Comparison of ENCODE assay signal across 23 cellular contexts in the genomic region with DNA sequence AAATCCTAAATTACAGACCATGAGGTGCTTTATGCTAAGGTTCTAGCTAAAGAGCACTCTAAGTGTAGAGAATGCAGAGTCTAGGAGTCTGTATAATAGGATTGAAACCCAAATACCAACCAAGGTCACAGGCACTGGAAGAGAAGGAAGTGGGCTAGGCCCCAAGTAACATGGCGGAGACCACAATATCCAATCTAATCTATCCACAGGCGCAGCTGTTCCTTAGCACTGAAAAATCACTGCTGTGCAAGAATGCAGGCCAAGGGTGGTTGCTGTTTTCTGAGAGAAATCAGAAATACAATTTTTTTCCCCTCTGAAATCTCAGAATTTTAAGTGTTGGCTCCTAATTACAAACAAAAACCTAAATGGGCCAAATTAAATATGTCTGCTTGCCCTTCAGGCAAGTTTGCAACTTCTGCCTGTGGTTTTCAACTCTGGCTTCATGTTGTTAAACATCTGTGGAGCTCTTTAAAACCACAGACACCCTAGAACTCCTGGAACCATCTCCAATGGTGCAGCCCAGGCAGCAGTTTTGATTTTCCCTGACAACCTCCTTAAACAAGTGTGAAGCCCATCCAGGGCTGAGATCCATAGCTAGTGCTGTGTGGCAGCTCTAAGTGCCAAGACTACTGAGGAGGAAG. TPM values are rescaled to one million over a fixed set of nuclear protein-coding genes. Genes with fewer than 3 reads are reported as not detected.
DNase-seq lines count a peak whose midpoint lies in the region; ATAC-seq and TF ChIP-seq lines count a peak whose summit lies in the region.
"Had no signal": no experiment of that assay in that cellular context is flagged by ENCODE, and none has a peak within 500 bp of the region (broad histone marks: within the 10 kb centered on the region; RNA-seq: fewer than 3 reads in every experiment).

No MANE protein-coding gene starts in this region.

- H3K9ac ChIP-seq in BLaER1, result no peak overlapping the region

- H3K27ac ChIP-seq in A673 (ENCODE audit: low read depth, low read length, poor library complexity, severe bottlenecking) (peak overlapping the region; percentile 12), BLaER1 (no peak overlapping the region)
- H3K27ac ChIP-seq in naive thymus-derived CD4-positive, alpha-beta T cell (ENCODE audit: low read depth, low read length), result no peak overlapping the region
- H3K27ac ChIP-seq: ovary, tibial artery had no signal

- no peaks in the 10 kb centered on the region for H3K9me3 ChIP-seq in A673 (ENCODE audit: low read depth, low read length, poor library complexity, severe bottlenecking)
- H3K9me3 ChIP-seq in BLaER1, result no peaks in the 10 kb centered on the region
- no peaks in the 10 kb centered on the region for H3K9me3 ChIP-seq in T-helper 17 cell (ENCODE audit: control insufficient read depth, low read length, poor library complexity, severe bottlenecking)
- H3K9me3 ChIP-seq in naive thymus-derived CD4-positive, alpha-beta T cell (ENCODE audit: control insufficient read depth in 2 of 3, low read length in 3 of 3), result no peaks in the 10 kb centered on the region
- H3K9me3 ChIP-seq: mucosa of descending colon, ovary, tibial artery had no signal

- H3K4me2 ChIP-seq in BLaER1, result peak overlapping the region; percentile 0; the same call in 1 of the 2 replicates

- H4K20me1 ChIP-seq in BLaER1, result peaks cover 100% of the 10 kb centered on the region

- no TSS peak for BruUV-seq in A673 (replicated peaks; lab: Mats Ljungman, UMichigan)

- no peak for ATAC-seq in T-helper 17 cell
- ATAC-seq in naive thymus-derived CD4-positive, alpha-beta T cell, result no peak
- ATAC-seq in HG03442 (IDR thresholded peaks at IDR 0.05; ENCODE audit: unreplicated experiment), result no peak
- ATAC-seq in HG03159 (IDR thresholded peaks at IDR 0.05; ENCODE audit: unreplicated experiment), result no peak
- ATAC-seq: effector memory CD8-positive, alpha-beta T cell; left colon; mucosa of descending colon; right cardiac atrium had no signal

- H3K27ac Mint-ChIP-seq in T-helper 17 cell, result peak overlapping the region; percentile 79
- peak overlapping the region in 8 of 9 donors; percentile 25 to 81 (median 49) for H3K27ac Mint-ChIP-seq in naive thymus-derived CD4-positive, alpha-beta T cell

- CTCF ChIA-PET in A673 (lab: Charles Lee), result no interaction called here
- CTCF ChIA-PET in naive thymus-derived CD4-positive, alpha-beta T cell (lab: Charles Lee), result interaction anchor here (0.9 to 1.6 kb wide), 4 partner anchors 10 to 50 kb away, joined by 3 to 7 read pairs (median 4); no protein-coding TSS in a partner anchor

- no peak overlapping the region for H3K4me3 Mint-ChIP-seq in T-helper 17 cell
- peak overlapping the region in 5 of 10 donors; percentile 16 to 50 (median 41) for H3K4me3 Mint-ChIP-seq in naive thymus-derived CD4-positive, alpha-beta T cell
- H3K4me3 Mint-ChIP-seq: effector memory CD8-positive, alpha-beta T cell had no signal

- POLR2A ChIA-PET in A673 (lab: Charles Lee; ENCODE audit: low non-redundant PET), result interaction anchor here (0.5 kb wide), 1 partner anchor 180 kb away, joined by 10 read pairs; no protein-coding TSS in a partner anchor
- POLR2A ChIA-PET in naive thymus-derived CD4-positive, alpha-beta T cell (lab: Charles Lee), result interaction anchor here (0.6 to 2.7 kb wide), 4 partner anchors 10 to 68 kb away, joined by 3 to 12 read pairs (median 8); a partner anchor contains a TSS

- H3K4me1 Mint-ChIP-seq in T-helper 17 cell, result peaks cover 52% of the 10 kb centered on the region
- H3K4me1 Mint-ChIP-seq in naive thymus-derived CD4-positive, alpha-beta T cell, result peaks cover 55 to 96% (median 91%) of the 10 kb centered on the region in 7 donors

- H3K9me3 Mint-ChIP-seq in naive thymus-derived CD4-positive, alpha-beta T cell, result no peaks in the 10 kb centered on the region
- H3K9me3 Mint-ChIP-seq: effector memory CD8-positive, alpha-beta T cell had no signal

- peaks cover 4% of the 10 kb centered on the region for H3K36me3 Mint-ChIP-seq in T-helper 17 cell (ENCODE audit: low read depth)
- peaks cover 3 to 16% (median 5%) of the 10 kb centered on the region in 5 donors for H3K36me3 Mint-ChIP-seq in naive thymus-derived CD4-positive, alpha-beta T cell

- H3K27me3 Mint-ChIP-seq in T-helper 17 cell, result no peaks in the 10 kb centered on the region
- H3K27me3 Mint-ChIP-seq in naive thymus-derived CD4-positive, alpha-beta T cell, result no peaks in the 10 kb centered on the region
- H3K27me3 Mint-ChIP-seq: effector memory CD8-positive, alpha-beta T cell had no signal

- intact Hi-C loops in A673 (cut with micrococcal nuclease; ENCODE audit: unreplicated experiment), result no loop called here
- intact Hi-C loops in naive thymus-derived CD4-positive, alpha-beta T cell (cut with micrococcal nuclease), result loop anchor here in 1 of 2 donors (10.0 kb wide), 1 partner anchor 763 kb away; a partner anchor contains a TSS

- no peak for DNase-seq in A673 (ENCODE audit: low spot score)
- DNase-seq in T-helper 17 cell, result no peak
- DNase-seq in naive thymus-derived CD4-positive, alpha-beta T cell, result no peak
- DNase-seq in SW 1271 (lab: John Stamatoyannopoulos, UW), result no peak
- DNase-seq: activated CD4-positive, CD25-positive, alpha-beta regulatory T cell treated with anti-CD3 and anti-CD28 coated beads, Interleukin-2, amount 50 U/mL, for 72 hours; activated gamma-delta T cell treated with Interleukin-2 at 50 U/mL for 16 hours; AML-193; Calu3; effector memory CD8-positive, alpha-beta T cell; GOT3; left colon; mucosa of descending colon; NCI-H1417 treated with DMSO at 0.1 percent for 48 hours; NCI-H526; ovary; SHP77 treated with DMSO at 0.1 percent for 48 hours; stimulated activated CD4-positive, alpha-beta T cell treated with anti-CD3 and anti-CD28 coated beads, Interleukin-15, amount 100 ng/mL, for 24 hours; T-helper 9 cell; tibial artery had no signal

- H3K4me3 ChIP-seq in A673 (ENCODE audit: low read depth, low read length, poor library complexity, severe bottlenecking), result no peak overlapping the region
- no peak overlapping the region for H3K4me3 ChIP-seq in BLaER1
- H3K4me3 ChIP-seq in naive thymus-derived CD4-positive, alpha-beta T cell (ENCODE audit: low read length), result no peak overlapping the region
- H3K4me3 ChIP-seq: mucosa of descending colon, ovary, tibial artery had no signal

- no peak for TF ChIP-seq CTCF in A673 (conservative IDR thresholded peaks at IDR 0.05; ENCODE audit: low read depth, low read length)

- peaks cover 12% of the 10 kb centered on the region for H3K36me3 ChIP-seq in A673 (ENCODE audit: insufficient read depth, low read length, poor library complexity, severe bottlenecking)
- H3K36me3 ChIP-seq in BLaER1, result peaks cover 65% of the 10 kb centered on the region
- peaks cover 0 to 34% (median 5%) of the 10 kb centered on the region in 3 experiments for H3K36me3 ChIP-seq in naive thymus-derived CD4-positive, alpha-beta T cell (ENCODE audit: control insufficient read depth in 2 of 3, insufficient read depth in 3 of 3, low read length in 3 of 3)
- H3K36me3 ChIP-seq: ovary had no signal

- H3K27me3 ChIP-seq in A673 (replicated peaks; ENCODE audit: insufficient read depth, low read depth, low read length, poor library complexity) (no peaks in the 10 kb centered on the region), BLaER1 (no peaks in the 10 kb centered on the region)
- no peaks in the 10 kb centered on the region for H3K27me3 ChIP-seq in naive thymus-derived CD4-positive, alpha-beta T cell (ENCODE audit: control insufficient read depth in 2 of 2, insufficient read depth in 2 of 2, low read length in 2 of 2)
- H3K27me3 ChIP-seq: ovary, tibial artery had no signal

- H3K4me1 ChIP-seq in A673 (ENCODE audit: insufficient read depth, low read length, poor library complexity, severe bottlenecking) (peaks cover 28% of the 10 kb centered on the region), BLaER1 (peaks cover 97% of the 10 kb centered on the region)
- H3K4me1 ChIP-seq in naive thymus-derived CD4-positive, alpha-beta T cell (ENCODE audit: control insufficient read depth in 2 of 2, insufficient read depth in 2 of 2, low read length in 2 of 2), result peaks cover 43 to 65% of the 10 kb centered on the region in 2 donors

RNA-seq across cellular contexts. Expression of a gene that starts 6.1 kb away (rescaled TPM):
- total RNA-seq in A673 (2021), result 126 and 130 TPM in 2 replicates
- total RNA-seq in T-helper 17 cell, result 10 to 100 TPM; 76.8 to 86.9 TPM
- 100 to 1,000 TPM in 1 of 5 experiments, 10 to 100 TPM in 4; 88.3 to 104 (median 94.0) TPM for total RNA-seq in naive thymus-derived CD4-positive, alpha-beta T cell
- polyA plus RNA-seq in naive thymus-derived CD4-positive, alpha-beta T cell, result 10 to 100 TPM in 1 of 2 donors, 1 to 10 TPM in 1; 7.0 to 12.4 TPM

RNA-seq across cellular contexts. Expression of a gene that starts 57.8 kb away (rescaled TPM):
- total RNA-seq in A673 (2021) (0.92 and 1.7 TPM in 2 replicates), T-helper 17 cell (10 to 100 TPM; 41.0 to 47.1 TPM)
- 10 to 100 TPM; 22.1 to 80.6 (median 58.5) TPM for total RNA-seq in naive thymus-derived CD4-positive, alpha-beta T cell
- 1 to 10 TPM; 1.6 to 4.1 TPM for polyA plus RNA-seq in naive thymus-derived CD4-positive, alpha-beta T cell
